In genomic region chr15:39333393-39333792, GRCh38 we compare ENCODE assay signal across 24 cellular contexts.
"Had no signal": no experiment of that assay in that cellular context is flagged by ENCODE, and none has a peak within 500 bp of the region (broad histone marks: within the 10 kb centered on the region; RNA-seq: fewer than 3 reads in every experiment).

No MANE protein-coding gene starts in this region.

- H3K9me3 ChIP-seq: colonic mucosa, heart right ventricle, left ventricle myocardium inferior, lower lobe of right lung, right atrium auricular region, spleen, thoracic aorta, transverse colon, upper lobe of right lung, vagina had no signal

- FAIRE-seq: islet of Langerhans had no signal

- H3K4me2 ChIP-seq: neural progenitor cell had no signal

- H3K27ac ChIP-seq: colonic mucosa, foreskin keratinocyte, heart right ventricle, left ventricle myocardium inferior, lower lobe of right lung, neural progenitor cell, parathyroid adenoma, right atrium auricular region, thoracic aorta, upper lobe of right lung, vagina had no signal

- H2AFZ ChIP-seq: neural progenitor cell, parathyroid adenoma had no signal

- H3K4me3 ChIP-seq: colonic mucosa, heart right ventricle, left ventricle myocardium inferior, lower lobe of right lung, neural progenitor cell, right atrium auricular region, skin epidermis, spleen, thoracic aorta, transverse colon, upper lobe of right lung, vagina had no signal

- H3K9ac ChIP-seq: neural progenitor cell, parathyroid adenoma had no signal

- ATAC-seq: esophagus mucosa; foreskin keratinocyte; heart right ventricle; left cardiac atrium; lower lobe of right lung; natural killer cell; stimulated activated memory B cell treated with anti-CD40 and anti-IgM and Interleukin-4, amounts not matched to agents 10 μg/mL and 1 μg/mL and 100 μg/mL, for 72 hours; upper lobe of right lung had no signal

- H3K27me3 ChIP-seq: colonic mucosa, foreskin keratinocyte, heart right ventricle, neural progenitor cell, right atrium auricular region, spleen, transverse colon, upper lobe of right lung, vagina had no signal

- H3K36me3 ChIP-seq: colonic mucosa, heart right ventricle, left ventricle myocardium inferior, lower lobe of right lung, neural progenitor cell, right atrium auricular region, spleen, thoracic aorta, transverse colon, upper lobe of right lung, vagina had no signal

- H3K79me2 ChIP-seq: parathyroid adenoma had no signal

- H3K4me1 ChIP-seq: colonic mucosa, neural progenitor cell, parathyroid adenoma had no signal

- DNase-seq: colonic mucosa; effector CD8-positive, alpha-beta T cell; endodermal cell; glutamatergic neuron; heart right ventricle; hippocampal formation; left cardiac atrium; left ventricle myocardium inferior; lower lobe of right lung; natural killer cell; spleen; stimulated activated CD4-positive, alpha-beta T cell treated with anti-CD3 and anti-CD28 coated beads, Interleukin-4, amount 100 ng/mL, for 4 hours; transverse colon; upper lobe of right lung had no signal
